In genomic region chr7:139246905-139247304, GRCh38 we compare ENCODE assay signal across 1 cellular context.
TF ChIP-seq lines count a peak whose summit lies in the region.

No MANE protein-coding gene starts in this region.

TF ChIP-seq in GM23338, 12 proteins besides CTCF, POLR2A, EP300 and RAD21:
- no peak for TF ChIP-seq REST (IDR thresholded peaks at IDR 0.05; ENCODE audit: unreplicated experiment)
- TF ChIP-seq POLR2AphosphoS5 (IDR thresholded peaks at IDR 0.05; ENCODE audit: low read depth), result no peak
